Comparison of ENCODE assay signal across 20 cellular contexts in genomic region chr5:146540421-146540820, GRCh38. TPM values are rescaled to one million over a fixed set of nuclear protein-coding genes. Genes with fewer than 3 reads are reported as not detected.
DNase-seq lines count a peak whose midpoint lies in the region; ATAC-seq, FAIRE-seq and TF ChIP-seq lines count a peak whose summit lies in the region.
"Had no signal": no experiment of that assay in that cellular context is flagged by ENCODE, and none has a peak within 500 bp of the region (broad histone marks: within the 10 kb centered on the region; RNA-seq: fewer than 3 reads in every experiment).

No MANE protein-coding gene starts in this region.

- H3K14ac ChIP-seq in H1 (ENCODE audit: insufficient read length): no peak overlapping the region

- H3K36me3 ChIP-seq in BJ (ENCODE audit: control insufficient read depth, insufficient read depth, low read length) (no peaks in the 10 kb centered on the region), H1 (ENCODE audit: control insufficient read depth in 2 of 4, insufficient read depth in 4 of 4, low read length in 3 of 4) (no peaks in the 10 kb centered on the region)
- H3K36me3 ChIP-seq: MG63, SJCRH30 had no signal

- WGBS in H1 (ENCODE audit: extremely low coverage in 1 of 2, insufficient coverage in 1 of 2, insufficient read length in 1 of 2, insufficient replicate concordance in 2 of 2, low coverage in 1 of 2, low lambda C conversion rate in 2 of 2, missing lambda C conversion rate in 1 of 2), 2 experiments: 78% methylated on average over 2 of the region's 2 CpGs; no CpG with 5 or more reads in 1 of the 2 experiments

- H3K4me1 ChIP-seq in H1 (replicated peaks in 1 of 4; ENCODE audit: control insufficient read depth in 3 of 4, insufficient read depth in 4 of 4, low read length in 3 of 4): peaks cover 0 to 3% (median 0%) of the 10 kb centered on the region in 4 experiments; a peak in 1 of 7 replicates
- H3K4me1 ChIP-seq in foreskin keratinocyte: no peaks in the 10 kb centered on the region
- H3K4me1 ChIP-seq: SJCRH30 had no signal

- no peak overlapping the region for H4K8ac ChIP-seq in H1 (ENCODE audit: extremely low read depth, insufficient read depth, low read length)

- peak; percentile 52 for ATAC-seq in foreskin keratinocyte
- no peak for ATAC-seq in GM21515 (IDR thresholded peaks at IDR 0.05; ENCODE audit: unreplicated experiment)
- ATAC-seq in activated naive CD8-positive, alpha-beta T cell treated with anti-CD3 and anti-CD28 coated beads, Interleukin-2, amount 50 U/mL, for 24 hours: no peak
- no peak for ATAC-seq in HG03135 (IDR thresholded peaks at IDR 0.05; ENCODE audit: unreplicated experiment)

- TF ChIP-seq EP300 in H1 (IDR thresholded peaks at IDR 0.05; ENCODE audit: borderline replicate concordance in 1 of 2, low read depth in 2 of 2, low read length in 2 of 2): no peak

- TF ChIP-seq POLR2A in H1 (IDR thresholded peaks at IDR 0.05; ENCODE audit: control extremely low read depth in 1 of 2, low read depth in 2 of 2, low read length in 2 of 2): no peak

- CTCF ChIA-PET in BJ (lab: Yijun Ruan, JAX): interaction anchor here (0.7 to 6.9 kb wide), 4 partner anchors 9 to 426 kb away, joined by 3 to 101 read pairs (median 4); no protein-coding TSS in a partner anchor
- CTCF ChIA-PET in H1 (lab: Charles Lee; ENCODE audit: partially characterized antibody): interaction anchor here (1.1 to 6.1 kb wide), 5 partner anchors 8 to 425 kb away, joined by 3 to 123 read pairs (median 19); no protein-coding TSS in a partner anchor

- no peak overlapping the region for H2BK120ac ChIP-seq in H1 (replicated peaks; ENCODE audit: low read depth, low read length)

- H3K79me2 ChIP-seq in H1 (ENCODE audit: control insufficient read depth in 1 of 2, insufficient read depth in 2 of 2, low read length in 2 of 2): no peaks in the 10 kb centered on the region

- peak overlapping the region; percentile 11; the same call in 1 of the 2 replicates for H2AFZ ChIP-seq in H1 (ENCODE audit: low read length)

- no peak overlapping the region; the same call in 1 of the 2 replicates for H2BK12ac ChIP-seq in H1 (ENCODE audit: low read depth, low read length)

- no peak overlapping the region for H3K4me3 Mint-ChIP-seq in activated naive CD8-positive, alpha-beta T cell treated with anti-CD3 and anti-CD28 coated beads, Interleukin-2, amount 50 U/mL, for 24 hours

- no peak overlapping the region for H4K5ac ChIP-seq in H1 (ENCODE audit: insufficient read length, low read depth, low read length)

- no peaks in the 10 kb centered on the region for H3K79me1 ChIP-seq in H1 (ENCODE audit: low read depth, low read length)

- H3K4me2 ChIP-seq in H1 (ENCODE audit: insufficient read depth in 1 of 2, low read depth in 2 of 2, low read length in 2 of 2): no peak overlapping the region
- H3K4me2 ChIP-seq: KMS-11 had no signal

- TF ChIP-seq RAD21 in H1 (IDR thresholded peaks at IDR 0.05 in 1 of 2, conservative IDR thresholded peaks at IDR 0.05 in 1 of 2; ENCODE audit: low read depth in 2 of 2, low read length in 2 of 2): no peak

- no peak overlapping the region for H2BK5ac ChIP-seq in H1 (ENCODE audit: low read depth, low read length)

- FAIRE-seq in H1 (lab: Jason Lieb, UNC): no peak
- FAIRE-seq: A204.1 had no signal

- peaks cover 3% of the 10 kb centered on the region; the same call in 1 of the 2 replicates for H3K27me3 ChIP-seq in BJ (ENCODE audit: control insufficient read depth, insufficient read depth, low read length)
- no peaks in the 10 kb centered on the region for H3K27me3 ChIP-seq in H1 (replicated peaks in 1 of 4; ENCODE audit: control insufficient read depth in 3 of 4, extremely low read depth in 1 of 4, insufficient read depth in 3 of 4, low read length in 3 of 4)
- peaks cover 3% of the 10 kb centered on the region for H3K27me3 ChIP-seq in foreskin keratinocyte
- H3K27me3 ChIP-seq: MG63 had no signal

- no peak overlapping the region for H3K27ac ChIP-seq in H1 (ENCODE audit: low read depth, low read length)
- no peak overlapping the region for H3K27ac ChIP-seq in foreskin keratinocyte
- H3K27ac ChIP-seq: C4-2B, KMS-11, RWPE1, SJCRH30 had no signal

- H3K9me3 Mint-ChIP-seq in activated naive CD8-positive, alpha-beta T cell treated with anti-CD3 and anti-CD28 coated beads, Interleukin-2, amount 50 U/mL, for 24 hours: no peaks in the 10 kb centered on the region

- H3K4me1 Mint-ChIP-seq in activated naive CD8-positive, alpha-beta T cell treated with anti-CD3 and anti-CD28 coated beads, Interleukin-2, amount 50 U/mL, for 24 hours: no peaks in the 10 kb centered on the region

- peak; percentile 25 for DNase-seq in BJ (ENCODE audit: low read depth)
- DNase-seq in M059J (ENCODE audit: low read depth): peak; percentile 3
- DNase-seq in H1 (ENCODE audit: low read depth in 1 of 2, low spot score in 2 of 2): no peak
- DNase-seq in foreskin keratinocyte: peak in 1 of 2 donors; percentile 65
- no peak for DNase-seq in NCI-H2081 (lab: John Stamatoyannopoulos, UW)
- no peak for DNase-seq in activated naive CD8-positive, alpha-beta T cell treated with anti-CD3 and anti-CD28 coated beads, Interleukin-2, amount 50 U/mL, for 24 hours
- DNase-seq: MG63, NCI-H1092, NCI-H146, NCI-H2107, NCI-H345, NCI-H526 treated with DMSO at 0.1 percent for 48 hours, SJCRH30 had no signal

- no peak overlapping the region for H2BK20ac ChIP-seq in H1 (ENCODE audit: low read length)

- H3K18ac ChIP-seq in H1 (ENCODE audit: extremely low read depth, low read length): no peak overlapping the region

- no peak overlapping the region for H3K4me3 ChIP-seq in BJ (ENCODE audit: low read depth, low read length)
- no peak overlapping the region for H3K4me3 ChIP-seq in H1 (ENCODE audit: extremely low read depth in 1 of 4, insufficient read depth in 2 of 4, low read depth in 3 of 4, low read length in 4 of 4)
- H3K4me3 ChIP-seq: MG63, SJCRH30 had no signal

- no peaks in the 10 kb centered on the region for H4K20me1 ChIP-seq in H1 (replicated peaks in 1 of 2; ENCODE audit: control insufficient read depth in 1 of 2, insufficient read depth in 2 of 2, low read length in 2 of 2)

- no peak overlapping the region for H3K4ac ChIP-seq in H1 (replicated peaks; ENCODE audit: insufficient read length, low read depth, low read length)

- TF ChIP-seq CTCF in BJ (IDR thresholded peaks at IDR 0.05; ENCODE audit: insufficient read depth, low read depth, low read length) (no peak), H1 (IDR thresholded peaks at IDR 0.05; ENCODE audit: control extremely low read depth in 1 of 3, insufficient read depth in 1 of 3, low read depth in 1 of 3, low read length in 3 of 3) (no peak), foreskin keratinocyte (conservative IDR thresholded peaks at IDR 0.05) (no peak)

- no peaks in the 10 kb centered on the region for H3K23me2 ChIP-seq in H1 (ENCODE audit: low read depth, low read length)

- H3K23ac ChIP-seq in H1 (ENCODE audit: insufficient read length): no peak overlapping the region

- no peak overlapping the region for H3K56ac ChIP-seq in H1 (replicated peaks; ENCODE audit: insufficient read length, low read depth, low read length)

- no peak overlapping the region for H2BK15ac ChIP-seq in H1 (ENCODE audit: low read length)

- H2AK5ac ChIP-seq in H1 (ENCODE audit: low read depth, low read length): no peak overlapping the region

- peaks cover 3% of the 10 kb centered on the region for H3K27me3 Mint-ChIP-seq in activated naive CD8-positive, alpha-beta T cell treated with anti-CD3 and anti-CD28 coated beads, Interleukin-2, amount 50 U/mL, for 24 hours

- no peak overlapping the region for H4K91ac ChIP-seq in H1 (replicated peaks; ENCODE audit: insufficient read length, low read length)

- H3K9me3 ChIP-seq in H1 (ENCODE audit: insufficient read depth in 2 of 2, low read depth in 1 of 2, low read length in 1 of 2): no peaks in the 10 kb centered on the region
- H3K9me3 ChIP-seq: MG63, SJCRH30 had no signal

- no peaks in the 10 kb centered on the region for H3K36me3 Mint-ChIP-seq in activated naive CD8-positive, alpha-beta T cell treated with anti-CD3 and anti-CD28 coated beads, Interleukin-2, amount 50 U/mL, for 24 hours (ENCODE audit: low read depth)

- H3K27ac Mint-ChIP-seq in activated naive CD8-positive, alpha-beta T cell treated with anti-CD3 and anti-CD28 coated beads, Interleukin-2, amount 50 U/mL, for 24 hours: no peak overlapping the region

- POLR2A ChIA-PET in BJ (lab: Charles Lee) (interaction anchor here (0.6 kb wide), 1 partner anchor 615 kb away, joined by 9 read pairs; no protein-coding TSS in a partner anchor), H1 (lab: Charles Lee; ENCODE audit: partially characterized antibody) (no interaction called here)

- H3K9ac ChIP-seq in H1 (replicated peaks in 1 of 4; ENCODE audit: extremely low read depth in 1 of 4, low read depth in 3 of 4, low read length in 3 of 4): no peak overlapping the region
- H3K9ac ChIP-seq: KMS-11 had no signal

TF ChIP-seq in H1, 55 proteins besides CTCF, POLR2A, EP300 and RAD21:
- no peak for TF ChIP-seq NRF1 (IDR thresholded peaks at IDR 0.05; ENCODE audit: low read depth, low read length)
- TF ChIP-seq KDM5A (IDR thresholded peaks at IDR 0.05; ENCODE audit: low read length): no peak
- TF ChIP-seq SIRT6 (IDR thresholded peaks at IDR 0.05; ENCODE audit: low read length): no peak
- no peak for TF ChIP-seq GTF2F1 (IDR thresholded peaks at IDR 0.05; ENCODE audit: borderline replicate concordance, low read depth, low read length)
- no peak for TF ChIP-seq JUND (IDR thresholded peaks at IDR 0.05; ENCODE audit: low read length)
- no peak for TF ChIP-seq NANOG (IDR thresholded peaks at IDR 0.05; ENCODE audit: insufficient read depth, low read depth, low read length, poor library complexity, severe bottlenecking)
- no peak for TF ChIP-seq SAP30 (IDR thresholded peaks at IDR 0.05; ENCODE audit: insufficient read depth, insufficient replicate concordance, low read length)
- no peak for TF ChIP-seq SIN3A (conservative IDR thresholded peaks at IDR 0.05 in 1 of 2, IDR thresholded peaks at IDR 0.05 in 1 of 2; ENCODE audit: low read depth in 1 of 2, low read length in 2 of 2)

RNA-seq across cellular contexts. Expression of gene GPR151, which starts 24.4 kb away (rescaled TPM):
- polyA plus RNA-seq in BJ (2011; rRNA removed) (not detected in 2 replicates), H1 (2011; rRNA removed) (0.03 TPM in 1 of 2 replicates, not detected in the other), foreskin keratinocyte (not detected in 2 replicates)
- polyA minus RNA-seq in BJ (2011; rRNA and poly(A)+ RNA removed): not detected in 2 replicates
- not detected in 2 replicates for total RNA-seq in M059J (2014; rRNA removed; shearing (Covaris generic))
- total RNA-seq in H1 (2021; fragmentation: NEBNext Ultra II Directional; extraction: Animal tissue kit (Norgen Biotek cat#: 25700)): not detected in 2 replicates
- not detected for polyA plus RNA-seq in H1 (2011; cell fraction: cytosol; rRNA removed)
- polyA plus RNA-seq in H1 (2011; cell fraction: nucleus; rRNA removed): not detected
- polyA plus RNA-seq in H1 (2012, experiment 1 of 2): not detected in 4 replicates
- polyA plus RNA-seq in H1 (2012, experiment 2 of 2): not detected
- polyA plus RNA-seq in H1 (2013, experiment 1 of 2): not detected
- not detected for polyA plus RNA-seq in H1 (2013, experiment 2 of 2)
- polyA minus RNA-seq in H1 (2011; rRNA and poly(A)+ RNA removed): 0.10 and 0.28 TPM in 2 replicates
- not detected for polyA minus RNA-seq in H1 (2011; cell fraction: cytosol; rRNA and poly(A)+ RNA removed)
- polyA minus RNA-seq in H1 (2011; cell fraction: nucleus; rRNA and poly(A)+ RNA removed): not detected
- not detected in 2 replicates for total RNA-seq in foreskin keratinocyte
- total RNA-seq: Daoy, SJCRH30 had no signal

Comparison
In these comparisons a context has a peak if more than half of its experiments do, and no peak if none do; other contexts are left out.
1. DNase-seq: peak in BJ (single experiment) and M059J (single experiment); none in H1 (0 of 2), NCI-H2081 (0 of 2) and activated naive CD8-positive, alpha-beta T cell treated with anti-CD3 and anti-CD28 coated beads, Interleukin-2, amount 50 U/mL, for 24 hours (single experiment).